In genomic region chr17:42275527-42276358, GRCh38 we compare ENCODE assay signal across 8 cellular contexts. TPM values are rescaled to one million over a fixed set of nuclear protein-coding genes. Genes with fewer than 3 reads are reported as not detected.
DNase-seq lines count a peak whose midpoint lies in the region; ATAC-seq, FAIRE-seq and TF ChIP-seq lines count a peak whose summit lies in the region.

No MANE protein-coding gene starts in this region.

- no peaks in the 10 kb centered on the region for H3K36me3 ChIP-seq in ACC112 (ENCODE audit: insufficient read depth, low read length)
- H3K36me3 ChIP-seq in muscle layer of colon (ENCODE audit: insufficient read depth, low read length) = no peaks in the 10 kb centered on the region
- H3K36me3 ChIP-seq in thoracic aorta = no peaks in the 10 kb centered on the region

- H3K27me3 Mint-ChIP-seq in activated CD4-positive, alpha-beta T cell treated with anti-CD3 and anti-CD28 coated beads for 36 hours = no peaks in the 10 kb centered on the region
- no peaks in the 10 kb centered on the region for H3K27me3 Mint-ChIP-seq in effector memory CD8-positive, alpha-beta T cell

- TF ChIP-seq CTCF in thoracic aorta (IDR thresholded peaks at IDR 0.05) = no peak

- peaks cover 42% of the 10 kb centered on the region for H3K36me3 Mint-ChIP-seq in activated CD4-positive, alpha-beta T cell treated with anti-CD3 and anti-CD28 coated beads for 36 hours (ENCODE audit: low read depth)
- peaks cover 54% of the 10 kb centered on the region for H3K36me3 Mint-ChIP-seq in effector memory CD8-positive, alpha-beta T cell (ENCODE audit: insufficient read depth)

- peak overlapping the region; percentile 97 for H3K27ac Mint-ChIP-seq in activated CD4-positive, alpha-beta T cell treated with anti-CD3 and anti-CD28 coated beads for 36 hours
- H3K27ac Mint-ChIP-seq in effector memory CD8-positive, alpha-beta T cell = peak overlapping the region; percentile 93 to 97

- peaks cover 43% of the 10 kb centered on the region for H3K4me1 Mint-ChIP-seq in activated CD4-positive, alpha-beta T cell treated with anti-CD3 and anti-CD28 coated beads for 36 hours
- peaks cover 45 to 51% of the 10 kb centered on the region in 2 donors for H3K4me1 Mint-ChIP-seq in effector memory CD8-positive, alpha-beta T cell (ENCODE audit: low read depth in 2 of 2)

- ATAC-seq in GM18909 (IDR thresholded peaks at IDR 0.05; ENCODE audit: poor library complexity, unreplicated experiment) (peak; percentile 62), thoracic aorta (ENCODE audit: insufficient number of reproducible peaks, low FRiP score, low read depth) (peak; percentile 12)
- ATAC-seq in activated CD4-positive, alpha-beta T cell treated with anti-CD3 and anti-CD28 coated beads for 36 hours = peak; percentile 22
- peak; percentile 40 for ATAC-seq in effector memory CD8-positive, alpha-beta T cell (replicated peaks)

- peak overlapping the region; percentile 94 for H3K4me3 Mint-ChIP-seq in activated CD4-positive, alpha-beta T cell treated with anti-CD3 and anti-CD28 coated beads for 36 hours
- H3K4me3 Mint-ChIP-seq in effector memory CD8-positive, alpha-beta T cell = peak overlapping the region; percentile 89 to 92

- no peaks in the 10 kb centered on the region for H3K9me3 ChIP-seq in muscle layer of colon (ENCODE audit: low read length)
- no peaks in the 10 kb centered on the region for H3K9me3 ChIP-seq in thoracic aorta

- H3K9ac ChIP-seq in muscle layer of colon (ENCODE audit: low read length) = peak overlapping the region; percentile 75

- H3K4me1 ChIP-seq in ACC112 (ENCODE audit: control insufficient read depth, insufficient read depth, low read length, unreplicated experiment) = peaks cover 11% of the 10 kb centered on the region
- peaks cover 51% of the 10 kb centered on the region for H3K4me1 ChIP-seq in muscle layer of colon (ENCODE audit: insufficient read depth, low read length)
- peaks cover 17 to 41% of the 10 kb centered on the region in 2 donors for H3K4me1 ChIP-seq in thoracic aorta (ENCODE audit: control insufficient read depth in 1 of 2, low read depth in 2 of 2)

- H3K79me2 ChIP-seq in ACC112 (ENCODE audit: control insufficient read depth, insufficient read depth, low read length, unreplicated experiment) = peaks cover 42% of the 10 kb centered on the region

- peak; percentile 38 for FAIRE-seq in HTR-8/SVneo (lab: Jason Lieb, UNC)

- peak overlapping the region; percentile 98 for H3K4me3 ChIP-seq in ACC112 (ENCODE audit: low read depth, low read length)
- peak overlapping the region; percentile 68 to 96 for H3K4me3 ChIP-seq in muscle layer of colon (ENCODE audit: low read depth in 1 of 2, low read length in 2 of 2)
- H3K4me3 ChIP-seq in thoracic aorta = peak overlapping the region; percentile 88

- POLR2A ChIA-PET in activated CD4-positive, alpha-beta T cell treated with anti-CD3 and anti-CD28 coated beads for 36 hours (lab: Charles Lee) = interaction anchor here (0.7 to 2.3 kb wide), 6 partner anchors 9 to 53 kb away, joined by 3 to 11 read pairs (median 4); partner anchors contain the start of gene STAT5A

- CTCF ChIA-PET in activated CD4-positive, alpha-beta T cell treated with anti-CD3 and anti-CD28 coated beads for 36 hours (lab: Charles Lee) = interaction anchor here (0.8 to 1.7 kb wide), 9 partner anchors 9 to 116 kb away, joined by 3 to 10 read pairs (median 4); no protein-coding TSS in a partner anchor

- peak overlapping the region; percentile 70 for H2AFZ ChIP-seq in ACC112 (ENCODE audit: low read length, unreplicated experiment)

- intact Hi-C loops in activated CD4-positive, alpha-beta T cell treated with anti-CD3 and anti-CD28 coated beads for 36 hours (cut with DNase I, micrococcal nuclease) = loop anchor here (1.0 to 2.0 kb wide), 4 partner anchors 13 to 94 kb away; partner anchors contain the start of genes KCNH4 (in 1 of the 2) and STAT5A (in 1 of the 2)

- no peaks in the 10 kb centered on the region for H3K9me3 Mint-ChIP-seq in activated CD4-positive, alpha-beta T cell treated with anti-CD3 and anti-CD28 coated beads for 36 hours (ENCODE audit: low read depth)
- no peaks in the 10 kb centered on the region for H3K9me3 Mint-ChIP-seq in effector memory CD8-positive, alpha-beta T cell

- no peak for DNase-seq in HTR-8/SVneo (ENCODE audit: insufficient read length, low spot score)
- peak; percentile 56 for DNase-seq in activated CD4-positive, alpha-beta T cell treated with anti-CD3 and anti-CD28 coated beads for 36 hours
- DNase-seq in effector memory CD8-positive, alpha-beta T cell = peak; percentile 33 to 48 (median 37)
- DNase-seq in thoracic aorta (ENCODE audit: low spot score) = no peak
- no peak for DNase-seq in Ammon's horn (ENCODE audit: low spot score)

- H3K27ac ChIP-seq in ACC112 (ENCODE audit: low read depth, low read length) (no peak overlapping the region), muscle layer of colon (ENCODE audit: low read depth, low read length) (peak overlapping the region; percentile 92), thoracic aorta (peak overlapping the region; percentile 69 to 72)

- H3K27me3 ChIP-seq in ACC112 (ENCODE audit: insufficient read depth, low read length) = no peaks in the 10 kb centered on the region
- no peaks in the 10 kb centered on the region for H3K27me3 ChIP-seq in muscle layer of colon (ENCODE audit: control insufficient read depth in 1 of 2, insufficient read depth in 2 of 2, low read length in 2 of 2)
- no peaks in the 10 kb centered on the region for H3K27me3 ChIP-seq in thoracic aorta (replicated peaks; ENCODE audit: insufficient read depth)

RNA-seq across cellular contexts. Expression of gene STAT5B, which starts 0.4 kb away (rescaled TPM):
- 100 to 1,000 TPM; 162 to 203 TPM for total RNA-seq in activated CD4-positive, alpha-beta T cell treated with anti-CD3 and anti-CD28 coated beads for 36 hours
- total RNA-seq in thoracic aorta = 100 to 1,000 TPM in 1 of 2 donors, 10 to 100 TPM in 1; 95.2 to 117 TPM

RNA-seq across cellular contexts. Expression of gene STAT5A, which starts 12.6 kb away (rescaled TPM):
- 100 to 1,000 TPM; 178 to 203 TPM for total RNA-seq in activated CD4-positive, alpha-beta T cell treated with anti-CD3 and anti-CD28 coated beads for 36 hours
- total RNA-seq in thoracic aorta = 10 to 100 TPM; 65.5 to 69.8 TPM

Comparison
In these comparisons a context has a peak if more than half of its experiments do, and no peak if none do; other contexts are left out.
1. ATAC-seq: peak in every context shown above with its lines; median percentile 62 in GM18909; 40 in effector memory CD8-positive, alpha-beta T cell; 22 in activated CD4-positive, alpha-beta T cell treated with anti-CD3 and anti-CD28 coated beads for 36 hours; 12 in thoracic aorta.
2. DNase-seq: peak in activated CD4-positive, alpha-beta T cell treated with anti-CD3 and anti-CD28 coated beads for 36 hours (single experiment) and effector memory CD8-positive, alpha-beta T cell (3 of 3); none in HTR-8/SVneo (single experiment), thoracic aorta (single experiment) and Ammon's horn (single experiment).
3. Peak in every context shown above with its lines, with median percentiles within 50 percentile points of each other: H3K4me3 ChIP-seq.